13 cellular contexts compared by ENCODE assay signal in the genomic region with DNA sequence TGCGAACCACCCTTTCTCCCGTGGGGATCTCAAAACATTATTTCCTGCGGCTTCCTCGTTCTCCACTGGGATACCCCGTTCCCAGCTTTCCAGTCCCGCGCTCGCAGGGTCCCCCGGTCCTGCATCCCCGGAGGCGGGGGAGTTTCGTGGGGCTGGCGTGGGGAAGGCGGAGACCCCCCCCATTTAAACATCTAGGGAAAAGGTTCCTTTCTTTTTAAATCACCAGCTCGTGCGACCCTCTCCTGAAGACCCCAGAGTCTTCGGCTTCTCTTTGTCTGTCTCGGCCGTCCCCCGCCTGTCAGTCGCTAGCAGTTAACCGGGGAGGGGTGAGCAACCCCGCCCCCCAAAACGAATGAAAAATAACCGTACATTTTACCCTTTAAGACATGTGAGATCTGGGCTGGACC. TPM values are rescaled to one million over a fixed set of nuclear protein-coding genes. Genes with fewer than 3 reads are reported as not detected.
DNase-seq lines count a peak whose midpoint lies in the region; ATAC-seq and TF ChIP-seq lines count a peak whose summit lies in the region.
"Had no signal": no experiment of that assay in that cellular context is flagged by ENCODE, and none has a peak within 500 bp of the region (broad histone marks: within the 10 kb centered on the region; RNA-seq: fewer than 3 reads in every experiment).

No MANE protein-coding gene starts in this region.

- peak overlapping the region; percentile 79 for H3K4me3 Mint-ChIP-seq in T-helper 17 cell
- peak overlapping the region; percentile 97 for H3K4me3 Mint-ChIP-seq in glutamatergic neuron (ENCODE audit: unreplicated experiment)
- H3K4me3 Mint-ChIP-seq in stimulated activated naive B cell treated with anti-CD40 and anti-IgM and Interleukin-4, amounts not matched to agents 10 μg/mL and 1 μg/mL and 100 μg/mL, for 72 hours, result peak overlapping the region; percentile 81 to 88

- no peaks in the 10 kb centered on the region for H3K36me3 ChIP-seq in upper lobe of right lung

- TF ChIP-seq CTCF in glutamatergic neuron (IDR thresholded peaks at IDR 0.05; ENCODE audit: partially characterized antibody, unreplicated experiment), result no peak
- TF ChIP-seq CTCF in upper lobe of right lung (IDR thresholded peaks at IDR 0.05), result no peak

- intact Hi-C loops in upper lobe of right lung (cut with DNase I), result no loop called here

- H3K27ac ChIP-seq in upper lobe of right lung, result no peak overlapping the region

- peak; percentile 36 for DNase-seq in activated effector memory CD4-positive, alpha-beta T cell treated with anti-CD3 and anti-CD28 coated beads, Interleukin-2, amount 50 U/mL, for 16 hours
- no peak for DNase-seq in activated effector memory CD4-positive, alpha-beta T cell treated with Interleukin-2 at 50 U/mL for 16 hours
- no peak for DNase-seq in T-helper 17 cell
- DNase-seq in glutamatergic neuron, result no peak
- no peak for DNase-seq in stimulated activated naive B cell treated with anti-CD40 and anti-IgM and Interleukin-4, amounts not matched to agents 10 μg/mL and 1 μg/mL and 100 μg/mL, for 72 hours
- DNase-seq in NCI-H2107 (lab: John Stamatoyannopoulos, UW), result no peak
- no peak for DNase-seq in germinal center (ENCODE audit: low spot score)
- DNase-seq in upper lobe of right lung, result no peak
- DNase-seq: activated gamma-delta T cell, SHP77 had no signal

- H3K4me1 ChIP-seq in upper lobe of right lung, result peaks cover 10% of the 10 kb centered on the region

- H3K27me3 Mint-ChIP-seq in T-helper 17 cell (peaks cover 70% of the 10 kb centered on the region), glutamatergic neuron (ENCODE audit: unreplicated experiment) (peaks cover 23% of the 10 kb centered on the region)
- H3K27me3 Mint-ChIP-seq in stimulated activated naive B cell treated with anti-CD40 and anti-IgM and Interleukin-4, amounts not matched to agents 10 μg/mL and 1 μg/mL and 100 μg/mL, for 72 hours, result peaks cover 78 to 90% of the 10 kb centered on the region in 2 donors

- ATAC-seq in T-helper 17 cell, result no peak
- no peak for ATAC-seq in stimulated activated naive B cell treated with anti-CD40 and anti-IgM and Interleukin-4, amounts not matched to agents 10 μg/mL and 1 μg/mL and 100 μg/mL, for 72 hours (replicated peaks)
- no peak for ATAC-seq in upper lobe of right lung

- H3K9me3 Mint-ChIP-seq in glutamatergic neuron (ENCODE audit: unreplicated experiment), result peaks cover 24% of the 10 kb centered on the region
- H3K9me3 Mint-ChIP-seq in stimulated activated naive B cell treated with anti-CD40 and anti-IgM and Interleukin-4, amounts not matched to agents 10 μg/mL and 1 μg/mL and 100 μg/mL, for 72 hours, result no peaks in the 10 kb centered on the region

- H3K27ac Mint-ChIP-seq in T-helper 17 cell (no peak overlapping the region), glutamatergic neuron (ENCODE audit: unreplicated experiment) (peak overlapping the region; percentile 99)
- H3K27ac Mint-ChIP-seq in stimulated activated naive B cell treated with anti-CD40 and anti-IgM and Interleukin-4, amounts not matched to agents 10 μg/mL and 1 μg/mL and 100 μg/mL, for 72 hours, result peak overlapping the region; percentile 77

- H3K9me3 ChIP-seq in T-helper 17 cell (ENCODE audit: control insufficient read depth, low read length, poor library complexity, severe bottlenecking) (peaks cover 8% of the 10 kb centered on the region), upper lobe of right lung (no peaks in the 10 kb centered on the region)

- peaks cover 97% of the 10 kb centered on the region for H3K27me3 ChIP-seq in upper lobe of right lung

- no peak overlapping the region for H3K4me3 ChIP-seq in upper lobe of right lung

- H3K4me1 Mint-ChIP-seq in T-helper 17 cell (peaks cover 23% of the 10 kb centered on the region), glutamatergic neuron (ENCODE audit: low read depth, unreplicated experiment) (peaks cover 22% of the 10 kb centered on the region)
- peaks cover 17 to 41% of the 10 kb centered on the region in 2 donors for H3K4me1 Mint-ChIP-seq in stimulated activated naive B cell treated with anti-CD40 and anti-IgM and Interleukin-4, amounts not matched to agents 10 μg/mL and 1 μg/mL and 100 μg/mL, for 72 hours

- H3K36me3 Mint-ChIP-seq in T-helper 17 cell (ENCODE audit: low read depth) (peaks cover 7% of the 10 kb centered on the region), glutamatergic neuron (ENCODE audit: unreplicated experiment) (no peaks in the 10 kb centered on the region)
- H3K36me3 Mint-ChIP-seq in stimulated activated naive B cell treated with anti-CD40 and anti-IgM and Interleukin-4, amounts not matched to agents 10 μg/mL and 1 μg/mL and 100 μg/mL, for 72 hours, result peaks cover 0 to 3% of the 10 kb centered on the region in 2 donors

RNA-seq across cellular contexts. Expression of a gene that starts 0.5 kb away (rescaled TPM):
- total RNA-seq in T-helper 17 cell (not detected), glutamatergic neuron (ENCODE audit: unreplicated experiment) (260 TPM), upper lobe of right lung (not detected)

RNA-seq across cellular contexts. Expression of a gene that starts 28.3 kb away (rescaled TPM):
- total RNA-seq in T-helper 17 cell (not detected), glutamatergic neuron (ENCODE audit: unreplicated experiment) (not detected), upper lobe of right lung (not detected)
- total RNA-seq: glomerular endothelial cell, M059J, renal cortical epithelial cell had no signal

RNA-seq across cellular contexts. Expression of a gene that starts 52.1 kb away (rescaled TPM):
- 10 to 100 TPM; 53.8 to 70.6 TPM for total RNA-seq in T-helper 17 cell
- 143 TPM for total RNA-seq in glutamatergic neuron (ENCODE audit: unreplicated experiment)
- total RNA-seq in upper lobe of right lung, result 78.0 TPM

Comparison
In these comparisons a context has a peak if more than half of its experiments do, and no peak if none do; other contexts are left out.
1. RNA of a gene that starts 0.5 kb away (total RNA-seq): 260 TPM in glutamatergic neuron (single experiment); not detected in T-helper 17 cell and not detected in upper lobe of right lung (single experiment); every median in the first group is over 100 times any median in the second.
2. Peak in every context shown above with its lines, with median percentiles within 50 percentile points of each other: H3K4me3 Mint-ChIP-seq.